Comparison of ENCODE assay signal across 8 cellular contexts in the genomic region with DNA sequence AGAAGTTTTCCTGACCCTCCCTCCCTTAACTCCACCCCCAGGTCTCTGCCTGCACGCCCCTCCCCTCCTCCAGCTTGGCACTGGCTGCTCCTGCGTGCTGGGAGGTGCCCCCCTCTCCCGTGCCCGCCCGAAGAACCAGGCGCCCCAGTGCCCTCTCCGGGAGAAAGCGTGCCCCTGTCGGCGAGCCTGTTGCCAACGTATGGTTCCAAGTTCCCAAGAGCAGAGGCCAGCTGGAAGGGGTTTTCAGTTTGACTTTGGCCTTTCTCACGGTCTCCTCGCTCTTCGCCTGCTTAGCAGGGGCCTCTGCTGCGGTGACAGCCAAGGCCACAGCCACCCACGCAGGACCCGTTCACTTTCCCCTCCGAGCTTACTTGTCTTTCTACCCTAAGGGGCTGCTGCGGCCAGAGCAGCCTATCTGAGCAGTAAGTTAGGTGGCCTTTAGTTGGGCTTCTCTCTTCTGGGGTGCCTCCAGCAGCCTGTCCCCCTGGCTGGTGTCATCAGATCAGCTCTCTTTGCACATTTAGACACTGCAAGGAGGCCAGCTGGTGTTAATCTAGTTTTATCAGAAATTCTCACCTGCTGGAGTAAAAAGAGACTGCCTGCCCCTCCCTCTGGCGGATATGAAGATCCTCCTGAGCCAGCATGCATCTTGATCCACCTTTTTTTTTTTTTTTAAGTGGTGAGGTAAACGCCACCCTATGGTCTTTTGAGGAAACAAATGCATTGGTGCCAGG. TPM values are rescaled to one million over a fixed set of nuclear protein-coding genes. Genes with fewer than 3 reads are reported as not detected.
DNase-seq lines count a peak whose midpoint lies in the region; ATAC-seq, FAIRE-seq and TF ChIP-seq lines count a peak whose summit lies in the region.

No MANE protein-coding gene starts in this region.

- H2BK20ac ChIP-seq in H1 (ENCODE audit: low read length), result no peak overlapping the region

- no peak overlapping the region for H4K5ac ChIP-seq in H1 (ENCODE audit: insufficient read length, low read depth, low read length)

- H3K4me3 ChIP-seq in H1 (ENCODE audit: extremely low read depth in 1 of 4, insufficient read depth in 2 of 4, low read depth in 3 of 4, low read length in 4 of 4) (peak overlapping the region; percentile 15 to 62 (median 44)), tibial artery (peak overlapping the region; percentile 57 to 69)

- no peak overlapping the region for H2AK5ac ChIP-seq in H1 (ENCODE audit: low read depth, low read length)

- WGBS in H1 (ENCODE audit: extremely low coverage in 1 of 2, insufficient coverage in 1 of 2, insufficient read length in 1 of 2, insufficient replicate concordance in 2 of 2, low coverage in 1 of 2, low lambda C conversion rate in 2 of 2, missing lambda C conversion rate in 1 of 2), 2 experiments, result 12% methylated on average over 19 of the region's 21 CpGs; no CpG with 5 or more reads in 1 of the 2 experiments

- no peak for TF ChIP-seq EP300 in H1 (IDR thresholded peaks at IDR 0.05; ENCODE audit: borderline replicate concordance in 1 of 2, low read depth in 2 of 2, low read length in 2 of 2)

- no peak overlapping the region for H3K4ac ChIP-seq in H1 (replicated peaks; ENCODE audit: insufficient read length, low read depth, low read length)

- no peak overlapping the region for H2BK5ac ChIP-seq in H1 (ENCODE audit: low read depth, low read length)

- H3K4me2 ChIP-seq in H1 (ENCODE audit: insufficient read depth in 1 of 2, low read depth in 2 of 2, low read length in 2 of 2), result peak overlapping the region; percentile 96 to 100

- 0 out of 2 replicates have a peak overlapping the region, but pooled peaks have one; percentile 22 for H2BK15ac ChIP-seq in H1 (ENCODE audit: low read length)

- no peak overlapping the region for H4K8ac ChIP-seq in H1 (ENCODE audit: extremely low read depth, insufficient read depth, low read length)

- ATAC-seq in HG02678 (IDR thresholded peaks at IDR 0.05; ENCODE audit: unreplicated experiment), result peak; percentile 59
- peak; percentile 31 for ATAC-seq in SK-N-SH treated with all-trans-retinoic acid at 6 μM for 48 hours
- ATAC-seq in GM18858 (IDR thresholded peaks at IDR 0.05; ENCODE audit: unreplicated experiment), result no peak

- H3K23me2 ChIP-seq in H1 (ENCODE audit: low read depth, low read length), result peaks cover 9% of the 10 kb centered on the region; the same call in 1 of the 2 replicates

- H3K56ac ChIP-seq in H1 (replicated peaks; ENCODE audit: insufficient read length, low read depth, low read length), result no peak overlapping the region

- TF ChIP-seq CTCF in H1 (IDR thresholded peaks at IDR 0.05; ENCODE audit: control extremely low read depth in 1 of 3, insufficient read depth in 1 of 3, low read depth in 1 of 3, low read length in 3 of 3) (peak in 2 of 3 experiments; percentile 32 to 37; a peak in 2 of 4 replicates), tibial artery (IDR thresholded peaks at IDR 0.05) (peak in 1 of 2 experiments; percentile 4)

- H3K79me1 ChIP-seq in H1 (ENCODE audit: low read depth, low read length), result no peaks in the 10 kb centered on the region

- H3K79me2 ChIP-seq in H1 (ENCODE audit: control insufficient read depth in 1 of 2, insufficient read depth in 2 of 2, low read length in 2 of 2), result no peaks in the 10 kb centered on the region

- H3K36me3 ChIP-seq in H1 (ENCODE audit: control insufficient read depth in 2 of 4, insufficient read depth in 4 of 4, low read length in 3 of 4), result no peaks in the 10 kb centered on the region
- H3K36me3 ChIP-seq in tibial artery, result no peaks in the 10 kb centered on the region

- no peak for FAIRE-seq in H1 (lab: Jason Lieb, UNC)

- intact Hi-C loops in tibial artery (cut with DNase I; ENCODE audit: low total_unique reads), result loop anchor here (2.0 kb wide), 1 partner anchor 55 kb away; no protein-coding TSS in a partner anchor

- H3K27me3 ChIP-seq in H1 (replicated peaks in 1 of 4; ENCODE audit: control insufficient read depth in 3 of 4, extremely low read depth in 1 of 4, insufficient read depth in 3 of 4, low read length in 3 of 4), result peaks cover 10 to 50% (median 45%) of the 10 kb centered on the region in 4 experiments
- H3K27me3 ChIP-seq in tibial artery, result no peaks in the 10 kb centered on the region

- H3K4me1 ChIP-seq in H1 (replicated peaks in 1 of 4; ENCODE audit: control insufficient read depth in 3 of 4, insufficient read depth in 4 of 4, low read length in 3 of 4) (peaks cover 3 to 24% (median 14%) of the 10 kb centered on the region in 4 experiments), tibial artery (peaks cover 0 to 36% (median 28%) of the 10 kb centered on the region in 4 donors)

- no peak for TF ChIP-seq POLR2A in H1 (IDR thresholded peaks at IDR 0.05; ENCODE audit: control extremely low read depth in 1 of 2, low read depth in 2 of 2, low read length in 2 of 2)

- H3K18ac ChIP-seq in H1 (ENCODE audit: extremely low read depth, low read length), result no peak overlapping the region

- H4K91ac ChIP-seq in H1 (replicated peaks; ENCODE audit: insufficient read length, low read length), result no peak overlapping the region

- DNase-seq in DMS 273 (lab: John Stamatoyannopoulos, UW; ENCODE audit: unreplicated experiment) (peak; percentile 89), H1 (ENCODE audit: low read depth in 1 of 2, low spot score in 2 of 2) (peak in 1 of 2 experiments; percentile 71), midbrain (lab: John Stamatoyannopoulos, UW) (peak; percentile 55), tibial artery (peak; percentile 39 to 82), NK-92 (lab: John Stamatoyannopoulos, UW; ENCODE audit: unreplicated experiment) (no peak)

- POLR2A ChIA-PET in H1 (lab: Charles Lee; ENCODE audit: partially characterized antibody), result interaction anchor here (1.4 kb wide), 3 partner anchors 11 to 241 kb away, joined by 3 to 4 read pairs (median 4); a partner anchor contains a TSS

- H2BK120ac ChIP-seq in H1 (replicated peaks; ENCODE audit: low read depth, low read length), result no peak overlapping the region

- H3K9me3 ChIP-seq in H1 (ENCODE audit: insufficient read depth in 2 of 2, low read depth in 1 of 2, low read length in 1 of 2) (no peaks in the 10 kb centered on the region), tibial artery (no peaks in the 10 kb centered on the region)

- H3K27ac ChIP-seq in H1 (ENCODE audit: low read depth, low read length), result no peak overlapping the region
- H3K27ac ChIP-seq in tibial artery, result peak overlapping the region; percentile 76 to 78

- peak; percentile 34 to 37; a peak in 3 of 4 replicates for TF ChIP-seq RAD21 in H1 (IDR thresholded peaks at IDR 0.05 in 1 of 2, conservative IDR thresholded peaks at IDR 0.05 in 1 of 2; ENCODE audit: low read depth in 2 of 2, low read length in 2 of 2)

- no peak overlapping the region for H2BK12ac ChIP-seq in H1 (ENCODE audit: low read depth, low read length)

- H3K9ac ChIP-seq in H1 (replicated peaks in 1 of 4; ENCODE audit: extremely low read depth in 1 of 4, low read depth in 3 of 4, low read length in 3 of 4), result no peak overlapping the region

- CTCF ChIA-PET in H1 (lab: Charles Lee; ENCODE audit: partially characterized antibody), result interaction anchor here (0.5 to 6.7 kb wide), 34 partner anchors 12 to 425 kb away, joined by 3 to 71 read pairs (median 4); no protein-coding TSS in a partner anchor

- H2AFZ ChIP-seq in H1 (ENCODE audit: low read length), result no peak overlapping the region

- H3K14ac ChIP-seq in H1 (ENCODE audit: insufficient read length), result no peak overlapping the region

- H4K20me1 ChIP-seq in H1 (replicated peaks in 1 of 2; ENCODE audit: control insufficient read depth in 1 of 2, insufficient read depth in 2 of 2, low read length in 2 of 2), result peaks cover 0 to 6% of the 10 kb centered on the region in 2 experiments

- H3K23ac ChIP-seq in H1 (ENCODE audit: insufficient read length), result no peak overlapping the region

TF ChIP-seq in SK-N-SH treated with all-trans-retinoic acid at 6 μM for 48 hours, 23 proteins besides CTCF, POLR2A, EP300 and RAD21 (continues in another document):
- TF ChIP-seq ZFP3 (CRISPR knock-in tag; IDR thresholded peaks at IDR 0.05) (no peak), SNAI2 (CRISPR knock-in tag; IDR thresholded peaks at IDR 0.05) (no peak), TCF4 (CRISPR knock-in tag; IDR thresholded peaks at IDR 0.05; ENCODE audit: borderline replicate concordance) (no peak), ZNF70 (CRISPR knock-in tag; IDR thresholded peaks at IDR 0.05) (no peak), PPARA (CRISPR knock-in tag; IDR thresholded peaks at IDR 0.05; ENCODE audit: borderline replicate concordance) (no peak), OSR1 (CRISPR knock-in tag; IDR thresholded peaks at IDR 0.05) (no peak), GLIS3 (CRISPR knock-in tag; IDR thresholded peaks at IDR 0.05) (no peak), ZNF8 (CRISPR knock-in tag; IDR thresholded peaks at IDR 0.05) (no peak), RARB (CRISPR knock-in tag; IDR thresholded peaks at IDR 0.05) (no peak), ZFP30 (CRISPR knock-in tag; IDR thresholded peaks at IDR 0.05) (no peak)

TF ChIP-seq in H1, 55 proteins besides CTCF, POLR2A, EP300 and RAD21 (continues in another document):
- TF ChIP-seq SAP30 (IDR thresholded peaks at IDR 0.05; ENCODE audit: insufficient read depth, insufficient replicate concordance, low read length) (peak; percentile 26), SRF (IDR thresholded peaks at IDR 0.05; ENCODE audit: low read depth, low read length) (no peak), NANOG (IDR thresholded peaks at IDR 0.05; ENCODE audit: insufficient read depth, low read depth, low read length, poor library complexity, severe bottlenecking) (no peak)
- TF ChIP-seq, protein P1, sequence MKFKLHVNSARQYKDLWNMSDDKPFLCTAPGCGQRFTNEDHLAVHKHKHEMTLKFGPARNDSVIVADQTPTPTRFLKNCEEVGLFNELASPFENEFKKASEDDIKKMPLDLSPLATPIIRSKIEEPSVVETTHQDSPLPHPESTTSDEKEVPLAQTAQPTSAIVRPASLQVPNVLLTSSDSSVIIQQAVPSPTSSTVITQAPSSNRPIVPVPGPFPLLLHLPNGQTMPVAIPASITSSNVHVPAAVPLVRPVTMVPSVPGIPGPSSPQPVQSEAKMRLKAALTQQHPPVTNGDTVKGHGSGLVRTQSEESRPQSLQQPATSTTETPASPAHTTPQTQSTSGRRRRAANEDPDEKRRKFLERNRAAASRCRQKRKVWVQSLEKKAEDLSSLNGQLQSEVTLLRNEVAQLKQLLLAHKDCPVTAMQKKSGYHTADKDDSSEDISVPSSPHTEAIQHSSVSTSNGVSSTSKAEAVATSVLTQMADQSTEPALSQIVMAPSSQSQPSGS (IDR thresholded peaks at IDR 0.05; ENCODE audit: low read length), result no peak

RNA-seq across cellular contexts. Expression of a gene that starts 1.5 kb away (rescaled TPM):
- total RNA-seq in H1 (2021; fragmentation: NEBNext Ultra II Directional; extraction: Animal tissue kit (Norgen Biotek cat#: 25700)), result 1.2 and 1.3 TPM in 2 replicates
- polyA plus RNA-seq in H1 (2011; rRNA removed), result 0.76 and 0.85 TPM in 2 replicates
- polyA plus RNA-seq in H1 (2011; cell fraction: cytosol; rRNA removed), result 1.1 TPM
- polyA plus RNA-seq in H1 (2011; cell fraction: nucleus; rRNA removed), result 3.4 TPM
- 0.66 to 0.97 TPM (median 0.83 TPM) in 4 replicates for polyA plus RNA-seq in H1 (2012, experiment 1 of 2)
- 0.45 TPM for polyA plus RNA-seq in H1 (2012, experiment 2 of 2)
- polyA plus RNA-seq in H1 (2013, experiment 1 of 2), result 0.55 TPM
- polyA plus RNA-seq in H1 (2013, experiment 2 of 2), result 0.53 TPM
- 0.61 and 0.66 TPM in 2 replicates for polyA minus RNA-seq in H1 (2011; rRNA and poly(A)+ RNA removed)
- polyA minus RNA-seq in H1 (2011; cell fraction: cytosol; rRNA and poly(A)+ RNA removed), result 0.15 TPM
- 1.00 TPM for polyA minus RNA-seq in H1 (2011; cell fraction: nucleus; rRNA and poly(A)+ RNA removed)
